In the genomic region with DNA sequence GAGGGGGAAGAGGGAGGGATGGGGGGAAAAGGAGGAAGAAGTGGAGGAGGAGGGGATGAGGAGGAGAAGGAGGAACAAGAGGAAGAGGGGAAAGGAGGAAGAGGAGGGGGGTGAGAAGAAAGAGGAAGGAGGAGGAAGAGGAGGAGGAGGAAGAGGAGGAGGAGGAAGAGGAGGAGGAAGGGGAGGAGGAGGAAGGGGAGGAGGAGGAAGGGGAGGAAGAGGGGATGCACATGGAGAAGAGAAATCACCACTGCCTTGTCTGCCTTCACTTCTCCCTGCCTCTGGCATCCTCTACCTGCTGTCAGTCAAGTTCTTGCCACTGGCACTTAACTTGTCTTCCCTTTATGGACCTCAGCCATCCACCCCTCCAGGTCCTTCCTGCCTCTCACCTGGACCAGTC, we compare ENCODE assay signal across 17 cellular contexts.
"Had no signal": no experiment of that assay in that cellular context is flagged by ENCODE, and none has a peak within 500 bp of the region (broad histone marks: within the 10 kb centered on the region; RNA-seq: fewer than 3 reads in every experiment).

No MANE protein-coding gene starts in this region.

- H3K4me3 Mint-ChIP-seq: central memory CD8-positive, alpha-beta T cell; naive thymus-derived CD4-positive, alpha-beta T cell; nephron progenitor cell had no signal

- H3K36me3 ChIP-seq: sigmoid colon, tibial nerve had no signal

- H3K4me1 Mint-ChIP-seq: central memory CD8-positive, alpha-beta T cell; nephron progenitor cell had no signal

- H3K27me3 ChIP-seq: tibial nerve had no signal

- H3K9me3 Mint-ChIP-seq: central memory CD8-positive, alpha-beta T cell; naive thymus-derived CD4-positive, alpha-beta T cell; nephron progenitor cell had no signal

- H3K9me3 ChIP-seq: sigmoid colon, tibial nerve had no signal

- DNase-seq: cortex of kidney; effector memory CD4-positive, alpha-beta T cell; foreskin melanocyte; head of caudate nucleus; hippocampal formation; kidney glomerular epithelial cell; mammary epithelial cell; naive thymus-derived CD4-positive, alpha-beta T cell; nephron progenitor cell; posterior cingulate gyrus; sigmoid colon; stimulated activated naive CD8-positive, alpha-beta T cell treated with anti-CD3 and anti-CD28 coated beads, Interleukin-15, Interleukin-2, amounts not matched to agents 100 U/mL and 50 U/mL, for 24 hours had no signal

- FAIRE-seq: endometrium, islet of Langerhans had no signal

- H3K4me1 ChIP-seq: sigmoid colon, tibial nerve had no signal

- H3K27ac ChIP-seq: sigmoid colon, tibial nerve had no signal

- H3K27ac Mint-ChIP-seq: naive thymus-derived CD4-positive, alpha-beta T cell; nephron progenitor cell had no signal

- ATAC-seq: naive thymus-derived CD4-positive, alpha-beta T cell; stimulated activated naive CD8-positive, alpha-beta T cell treated with anti-CD3 and anti-CD28 coated beads, Interleukin-15, Interleukin-2, amounts not matched to agents 100 U/mL and 50 U/mL, for 24 hours had no signal

- H3K4me3 ChIP-seq: sigmoid colon, skin epidermis, tibial nerve had no signal
